20 cellular contexts compared by ENCODE assay signal in genomic region chr6:63716169-63716568, GRCh38.
DNase-seq lines count a peak whose midpoint lies in the region; ATAC-seq, FAIRE-seq and TF ChIP-seq lines count a peak whose summit lies in the region.
"Had no signal": no experiment of that assay in that cellular context is flagged by ENCODE, and none has a peak within 500 bp of the region (broad histone marks: within the 10 kb centered on the region; RNA-seq: fewer than 3 reads in every experiment).

No MANE protein-coding gene starts in this region.

- WGBS in upper lobe of left lung, 2 donors, result 91 to 100% methylated on average over 2 of the region's 2 CpGs

- H3K27ac ChIP-seq in upper lobe of left lung, result no peak overlapping the region
- H3K27ac ChIP-seq: A549, KMS-11, PC-9, RWPE1 had no signal

- H3K4me1 Mint-ChIP-seq in activated T-helper 17 cell treated with anti-CD3 and anti-CD28 coated beads, Interleukin-2, amount 50 U/mL, for 72 hours, result peaks cover 6% of the 10 kb centered on the region
- H3K4me1 Mint-ChIP-seq: GM23338 had no signal

- no peaks in the 10 kb centered on the region for H3K27me3 Mint-ChIP-seq in activated T-helper 17 cell treated with anti-CD3 and anti-CD28 coated beads, Interleukin-2, amount 50 U/mL, for 72 hours
- H3K27me3 Mint-ChIP-seq: CD4-positive, alpha-beta T cell had no signal

- H3K36me3 Mint-ChIP-seq in activated T-helper 17 cell treated with anti-CD3 and anti-CD28 coated beads, Interleukin-2, amount 50 U/mL, for 72 hours (ENCODE audit: low read depth), result peaks cover 25% of the 10 kb centered on the region

- no peak for DNase-seq in activated CD4-positive, CD25-positive, alpha-beta regulatory T cell treated with anti-CD3 and anti-CD28 coated beads, Interleukin-2, amount 50 U/mL, for 72 hours
- DNase-seq in GM12892 (ENCODE audit: insufficient read length), result no peak
- no peak for DNase-seq in upper lobe of left lung
- DNase-seq: Caco-2; CD4-positive, alpha-beta T cell; NCI-H1417; NCI-H187 treated with DMSO at 0.1 percent for 48 hours; NCI-H226; NCI-H524; PC-9 had no signal

- no peak overlapping the region for H3K4me3 ChIP-seq in upper lobe of left lung
- H3K4me3 ChIP-seq: A549, GM23338, PC-9 had no signal

- H3K27me3 ChIP-seq in upper lobe of left lung, result no peaks in the 10 kb centered on the region

- H3K27ac Mint-ChIP-seq in activated T-helper 17 cell treated with anti-CD3 and anti-CD28 coated beads, Interleukin-2, amount 50 U/mL, for 72 hours, result no peak overlapping the region
- H3K27ac Mint-ChIP-seq: CD4-positive, alpha-beta T cell; GM23338 had no signal

- no peak for TF ChIP-seq POLR2A in GM12892 (IDR thresholded peaks at IDR 0.05; ENCODE audit: low read depth, low read length)
- no peak for TF ChIP-seq POLR2A in upper lobe of left lung (IDR thresholded peaks at IDR 0.05)

- no peak overlapping the region for H3K4me3 Mint-ChIP-seq in activated T-helper 17 cell treated with anti-CD3 and anti-CD28 coated beads, Interleukin-2, amount 50 U/mL, for 72 hours
- H3K4me3 Mint-ChIP-seq: CD4-positive, alpha-beta T cell; GM23338 had no signal

- H3K9me3 Mint-ChIP-seq in activated T-helper 17 cell treated with anti-CD3 and anti-CD28 coated beads, Interleukin-2, amount 50 U/mL, for 72 hours, result no peaks in the 10 kb centered on the region
- H3K9me3 Mint-ChIP-seq: CD4-positive, alpha-beta T cell; GM23338 had no signal

- ATAC-seq in GM18498 (IDR thresholded peaks at IDR 0.05; ENCODE audit: unreplicated experiment) (peak; percentile 71), GM21390 (IDR thresholded peaks at IDR 0.05; ENCODE audit: unreplicated experiment) (peak; percentile 57), HG02852 (IDR thresholded peaks at IDR 0.05; ENCODE audit: unreplicated experiment) (peak; percentile 64), upper lobe of left lung (ENCODE audit: low FRiP score in 2 of 2) (no peak)
- peak; percentile 65 for ATAC-seq in activated T-helper 17 cell treated with anti-CD3 and anti-CD28 coated beads, Interleukin-2, amount 50 U/mL, for 72 hours (replicated peaks)
- ATAC-seq: A549, GM23338, HCT116 had no signal

- no peaks in the 10 kb centered on the region for H3K9me3 ChIP-seq in upper lobe of left lung
- H3K9me3 ChIP-seq: A549, Caco-2 had no signal

- TF ChIP-seq CTCF in upper lobe of left lung (IDR thresholded peaks at IDR 0.05), result no peak

- TF ChIP-seq EP300 in upper lobe of left lung (IDR thresholded peaks at IDR 0.05), result no peak

- H3K4me1 ChIP-seq in upper lobe of left lung, result no peaks in the 10 kb centered on the region
- H3K4me1 ChIP-seq: A549, Caco-2 had no signal

- no peak for FAIRE-seq in GM12892 (lab: Jason Lieb, UNC)
- FAIRE-seq: A549, G401.6 had no signal

- peaks cover 18 to 27% (median 22%) of the 10 kb centered on the region in 4 donors for H3K36me3 ChIP-seq in upper lobe of left lung

Comparison
In these comparisons a context has a peak if more than half of its experiments do, and no peak if none do; other contexts are left out.
1. ATAC-seq: peak in GM18498 (single experiment), GM21390 (single experiment), HG02852 (single experiment) and activated T-helper 17 cell treated with anti-CD3 and anti-CD28 coated beads, Interleukin-2, amount 50 U/mL, for 72 hours (single experiment); none in upper lobe of left lung (0 of 2).